Comparison of ENCODE assay signal across 22 cellular contexts in genomic region chrX:1551959-1552546, GRCh38. TPM values are rescaled to one million over a fixed set of nuclear protein-coding genes. Genes with fewer than 3 reads are reported as not detected.
A peak's percentile ranks its signal among the peaks of the same experiment; 100 is the strongest.
DNase-seq lines count a peak whose midpoint lies in the region; ATAC-seq and TF ChIP-seq lines count a peak whose summit lies in the region.
"Had no signal": no experiment of that assay in that cellular context is flagged by ENCODE, and none has a peak within 500 bp of the region (broad histone marks: within the 10 kb centered on the region; RNA-seq: fewer than 3 reads in every experiment).

No MANE protein-coding gene starts in this region.

- CTCF ChIA-PET in WTC11 (lab: Charles Lee): no interaction called here

- ATAC-seq in WTC11 (no peak), GM19463 (IDR thresholded peaks at IDR 0.05; ENCODE audit: unreplicated experiment) (no peak)
- no peak for ATAC-seq in effector memory CD8-positive, alpha-beta T cell (replicated peaks)
- ATAC-seq: esophagus mucosa, left cardiac atrium had no signal

- peak overlapping the region; percentile 96 for H3K27ac Mint-ChIP-seq in activated naive CD4-positive, alpha-beta T cell treated with anti-CD3 and anti-CD28 coated beads, Interleukin-2, amount 50 U/mL, for 24 hours
- H3K27ac Mint-ChIP-seq in WTC11: no peak overlapping the region
- H3K27ac Mint-ChIP-seq in effector memory CD8-positive, alpha-beta T cell: peak overlapping the region; percentile 92 to 99
- H3K27ac Mint-ChIP-seq: brain had no signal

- POLR2A ChIA-PET in WTC11 (lab: Charles Lee): no interaction called here

- DNase-seq in activated naive CD4-positive, alpha-beta T cell (lab: John Stamatoyannopoulos, UW): no peak
- no peak for DNase-seq in WTC11 (ENCODE audit: low spot score)
- DNase-seq in effector memory CD8-positive, alpha-beta T cell: no peak
- DNase-seq in occipital lobe (lab: John Stamatoyannopoulos, UW): no peak
- no peak for DNase-seq in DMS153 (lab: John Stamatoyannopoulos, UW)
- DNase-seq: activated T-cell treated with anti-CD3 and anti-CD28 coated beads, Interleukin-2, amount 50 U/mL, for 1 hour; foreskin melanocyte; GM23248; left cardiac atrium; NCI-H1092; NCI-H1930; NCI-H345; NCI-H748 treated with DMSO at 0.1 percent for 48 hours; RPMI8226 had no signal

- TF ChIP-seq CTCF in WTC11 (IDR thresholded peaks at IDR 0.05): no peak

- peak overlapping the region; percentile 36 for H3K4me3 Mint-ChIP-seq in activated naive CD4-positive, alpha-beta T cell treated with anti-CD3 and anti-CD28 coated beads, Interleukin-2, amount 50 U/mL, for 24 hours
- H3K4me3 Mint-ChIP-seq in WTC11: no peak overlapping the region
- H3K4me3 Mint-ChIP-seq in effector memory CD8-positive, alpha-beta T cell: peak overlapping the region; percentile 41 to 57
- H3K4me3 Mint-ChIP-seq: brain had no signal

- H3K4me1 Mint-ChIP-seq in activated naive CD4-positive, alpha-beta T cell treated with anti-CD3 and anti-CD28 coated beads, Interleukin-2, amount 50 U/mL, for 24 hours: peaks cover 53% of the 10 kb centered on the region
- H3K4me1 Mint-ChIP-seq in WTC11: no peaks in the 10 kb centered on the region
- H3K4me1 Mint-ChIP-seq in effector memory CD8-positive, alpha-beta T cell (ENCODE audit: low read depth in 2 of 2): peaks cover 37 to 49% of the 10 kb centered on the region in 2 donors
- H3K4me1 Mint-ChIP-seq: brain had no signal

- peaks cover 9% of the 10 kb centered on the region for H3K9me3 Mint-ChIP-seq in activated naive CD4-positive, alpha-beta T cell treated with anti-CD3 and anti-CD28 coated beads, Interleukin-2, amount 50 U/mL, for 24 hours
- peaks cover 11% of the 10 kb centered on the region for H3K9me3 Mint-ChIP-seq in WTC11
- H3K9me3 Mint-ChIP-seq in effector memory CD8-positive, alpha-beta T cell: peaks cover 12 to 15% of the 10 kb centered on the region in 2 donors

- peaks cover 12% of the 10 kb centered on the region for H3K36me3 Mint-ChIP-seq in activated naive CD4-positive, alpha-beta T cell treated with anti-CD3 and anti-CD28 coated beads, Interleukin-2, amount 50 U/mL, for 24 hours
- H3K36me3 Mint-ChIP-seq in WTC11: 0 out of 2 replicates have a peak, but pooled peaks cover 2% of the 10 kb centered on the region
- H3K36me3 Mint-ChIP-seq in effector memory CD8-positive, alpha-beta T cell (ENCODE audit: insufficient read depth): peaks cover 10% of the 10 kb centered on the region
- H3K36me3 Mint-ChIP-seq: brain had no signal

- no peaks in the 10 kb centered on the region for H3K27me3 Mint-ChIP-seq in activated naive CD4-positive, alpha-beta T cell treated with anti-CD3 and anti-CD28 coated beads, Interleukin-2, amount 50 U/mL, for 24 hours
- peaks cover 6% of the 10 kb centered on the region; the same call in 1 of the 2 replicates for H3K27me3 Mint-ChIP-seq in WTC11 (ENCODE audit: low read depth)
- H3K27me3 Mint-ChIP-seq in effector memory CD8-positive, alpha-beta T cell: no peaks in the 10 kb centered on the region

TF ChIP-seq in WTC11, 78 proteins besides CTCF, POLR2A, EP300 and RAD21:
- no peak for TF ChIP-seq JAZF1 (CRISPR knock-in tag; IDR thresholded peaks at IDR 0.05)
- TF ChIP-seq SMAD3 (CRISPR knock-in tag; IDR thresholded peaks at IDR 0.05; ENCODE audit: borderline replicate concordance): no peak
- TF ChIP-seq, protein P1, sequence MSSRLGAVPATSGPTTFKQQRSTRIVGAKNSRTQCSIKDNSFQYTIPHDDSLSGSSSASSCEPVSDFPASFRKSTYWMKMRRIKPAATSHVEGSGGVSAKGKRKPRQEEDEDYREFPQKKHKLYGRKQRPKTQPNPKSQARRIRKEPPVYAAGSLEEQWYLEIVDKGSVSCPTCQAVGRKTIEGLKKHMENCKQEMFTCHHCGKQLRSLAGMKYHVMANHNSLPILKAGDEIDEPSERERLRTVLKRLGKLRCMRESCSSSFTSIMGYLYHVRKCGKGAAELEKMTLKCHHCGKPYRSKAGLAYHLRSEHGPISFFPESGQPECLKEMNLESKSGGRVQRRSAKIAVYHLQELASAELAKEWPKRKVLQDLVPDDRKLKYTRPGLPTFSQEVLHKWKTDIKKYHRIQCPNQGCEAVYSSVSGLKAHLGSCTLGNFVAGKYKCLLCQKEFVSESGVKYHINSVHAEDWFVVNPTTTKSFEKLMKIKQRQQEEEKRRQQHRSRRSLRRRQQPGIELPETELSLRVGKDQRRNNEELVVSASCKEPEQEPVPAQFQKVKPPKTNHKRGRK (CRISPR knock-in tag; IDR thresholded peaks at IDR 0.05; ENCODE audit: borderline replicate concordance): peak; percentile 83; the same call in 1 of the 2 replicates

RNA-seq across cellular contexts. Expression of gene P2RY8, which starts 15.1 kb away (rescaled TPM):
- 0.32 to 0.37 TPM (median 0.32 TPM) in 3 replicates for total RNA-seq in WTC11 (2021)
- total RNA-seq in occipital lobe: 0.16 TPM
- total RNA-seq: G401, GM23248, osteoblast, SK-MEL-5, smooth muscle cell had no signal

RNA-seq across cellular contexts. Expression of gene AKAP17A, which starts 39.4 kb away (rescaled TPM):
- total RNA-seq in WTC11 (2021) (44.5 to 68.1 TPM (median 45.5 TPM) in 3 replicates), occipital lobe (11.5 TPM)
